1 cellular context compared by ENCODE assay signal in the genomic region with DNA sequence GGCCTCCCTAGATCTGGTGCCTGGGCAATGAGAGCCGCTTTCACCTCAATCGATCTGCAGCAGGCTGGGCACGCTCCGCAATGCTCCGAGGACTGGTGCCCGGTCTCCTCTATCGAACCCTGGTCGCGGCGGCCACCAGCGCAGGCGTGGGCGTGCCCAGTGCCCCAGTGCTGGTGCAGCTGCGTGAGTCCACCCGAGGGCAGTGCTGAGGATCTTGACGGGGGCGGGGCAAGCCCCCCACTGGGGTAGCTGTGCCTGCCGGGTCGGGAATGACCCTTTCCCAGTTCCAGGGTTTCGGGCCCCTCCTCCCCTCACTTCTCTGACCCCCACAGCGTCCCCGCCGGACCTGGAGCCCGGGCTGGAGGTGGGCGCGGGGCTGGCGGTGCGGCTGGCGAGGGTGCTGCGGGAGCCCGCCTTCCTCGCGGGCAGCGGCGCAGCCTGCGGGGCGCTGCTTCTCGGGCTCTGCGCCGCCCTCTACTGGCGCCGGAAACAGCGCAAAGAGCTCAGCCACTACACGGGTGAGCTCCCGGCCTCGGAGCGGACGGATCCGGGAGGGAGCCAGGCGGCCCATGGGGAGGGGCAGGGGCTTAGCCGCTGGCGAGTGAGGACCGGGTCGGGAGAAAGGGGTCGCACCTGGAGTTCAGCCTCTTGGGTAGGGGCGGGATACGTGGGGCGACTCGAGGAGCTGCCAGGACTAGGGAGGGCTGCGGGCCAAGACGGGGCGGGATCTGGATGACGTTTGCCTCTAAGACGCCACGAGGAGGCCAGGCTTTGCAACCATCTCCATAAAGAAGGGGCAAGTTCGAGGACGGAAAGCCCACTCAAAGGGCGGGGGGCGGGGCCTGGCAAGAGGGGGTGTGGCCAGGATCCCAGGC.
A peak's percentile ranks its signal among the peaks of the same experiment; 100 is the strongest.
TF ChIP-seq lines count a peak whose summit lies in the region.

No MANE protein-coding gene starts in this region.

TF ChIP-seq in HepG2, 621 proteins besides CTCF, POLR2A, EP300 and RAD21 (continued from another document and continues in another):
- TF ChIP-seq, protein P1, sequence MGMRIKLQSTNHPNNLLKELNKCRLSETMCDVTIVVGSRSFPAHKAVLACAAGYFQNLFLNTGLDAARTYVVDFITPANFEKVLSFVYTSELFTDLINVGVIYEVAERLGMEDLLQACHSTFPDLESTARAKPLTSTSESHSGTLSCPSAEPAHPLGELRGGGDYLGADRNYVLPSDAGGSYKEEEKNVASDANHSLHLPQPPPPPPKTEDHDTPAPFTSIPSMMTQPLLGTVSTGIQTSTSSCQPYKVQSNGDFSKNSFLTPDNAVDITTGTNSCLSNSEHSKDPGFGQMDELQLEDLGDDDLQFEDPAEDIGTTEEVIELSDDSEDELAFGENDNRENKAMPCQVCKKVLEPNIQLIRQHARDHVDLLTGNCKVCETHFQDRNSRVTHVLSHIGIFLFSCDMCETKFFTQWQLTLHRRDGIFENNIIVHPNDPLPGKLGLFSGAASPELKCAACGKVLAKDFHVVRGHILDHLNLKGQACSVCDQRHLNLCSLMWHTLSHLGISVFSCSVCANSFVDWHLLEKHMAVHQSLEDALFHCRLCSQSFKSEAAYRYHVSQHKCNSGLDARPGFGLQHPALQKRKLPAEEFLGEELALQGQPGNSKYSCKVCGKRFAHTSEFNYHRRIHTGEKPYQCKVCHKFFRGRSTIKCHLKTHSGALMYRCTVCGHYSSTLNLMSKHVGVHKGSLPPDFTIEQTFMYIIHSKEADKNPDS (CRISPR knock-in tag; IDR thresholded peaks at IDR 0.05), result no peak
- TF ChIP-seq ZNF616 (CRISPR knock-in tag; IDR thresholded peaks at IDR 0.05; ENCODE audit: low read depth) (no peak), ZNF788 (CRISPR knock-in tag; IDR thresholded peaks at IDR 0.05; ENCODE audit: borderline replicate concordance) (peak; percentile 17), ZFYVE20 (CRISPR knock-in tag; IDR thresholded peaks at IDR 0.05; ENCODE audit: borderline replicate concordance, low read depth) (no peak), NONO (IDR thresholded peaks at IDR 0.05) (no peak), NONO (CRISPR knock-in tag; conservative IDR thresholded peaks at IDR 0.05) (0 out of 2 replicates have a peak, but pooled peaks have one; percentile 44), BCL6 (CRISPR knock-in tag; IDR thresholded peaks at IDR 0.05) (peak; percentile 52), CENPX (CRISPR knock-in tag; IDR thresholded peaks at IDR 0.05) (no peak), ZSCAN22 (CRISPR knock-in tag; IDR thresholded peaks at IDR 0.05) (no peak), ZNF660 (CRISPR knock-in tag; IDR thresholded peaks at IDR 0.05; ENCODE audit: borderline replicate concordance, low read depth) (no peak), ZBTB2 (CRISPR knock-in tag; IDR thresholded peaks at IDR 0.05; ENCODE audit: low read depth) (no peak), ZBTB49 (CRISPR knock-in tag; IDR thresholded peaks at IDR 0.05; ENCODE audit: borderline replicate concordance) (no peak), ZNF451 (CRISPR knock-in tag; IDR thresholded peaks at IDR 0.05) (peak; percentile 85), ZFY (CRISPR knock-in tag; IDR thresholded peaks at IDR 0.05) (peak; percentile 48), RORA (CRISPR knock-in tag; IDR thresholded peaks at IDR 0.05) (no peak), HNRNPL (IDR thresholded peaks at IDR 0.05; ENCODE audit: low read depth, low read length) (0 out of 2 replicates have a peak, but pooled peaks have one; percentile 65), TBP (CRISPR knock-in tag; IDR thresholded peaks at IDR 0.05) (no peak), ZNF850 (CRISPR knock-in tag; conservative IDR thresholded peaks at IDR 0.05) (no peak), SP5 (CRISPR knock-in tag; IDR thresholded peaks at IDR 0.05; ENCODE audit: borderline replicate concordance, low read depth) (no peak), ARHGAP35 (CRISPR knock-in tag; IDR thresholded peaks at IDR 0.05; ENCODE audit: borderline replicate concordance) (no peak; the same call in 1 of the 2 replicates), ZNF552 (CRISPR knock-in tag; IDR thresholded peaks at IDR 0.05; ENCODE audit: borderline replicate concordance) (no peak), ZNF563 (CRISPR knock-in tag; IDR thresholded peaks at IDR 0.05) (peak; percentile 59; the same call in 1 of the 2 replicates), PPARG (CRISPR knock-in tag; conservative IDR thresholded peaks at IDR 0.05) (no peak), NFIC (IDR thresholded peaks at IDR 0.05; ENCODE audit: low read length) (no peak), ZMAT5 (CRISPR knock-in tag; IDR thresholded peaks at IDR 0.05; ENCODE audit: borderline replicate concordance, low read depth) (no peak), RBAK (CRISPR knock-in tag; IDR thresholded peaks at IDR 0.05) (no peak), ZBTB1 (CRISPR knock-in tag; IDR thresholded peaks at IDR 0.05; ENCODE audit: borderline replicate concordance) (no peak), MTA3 (CRISPR knock-in tag; IDR thresholded peaks at IDR 0.05) (no peak), ZNF468 (CRISPR knock-in tag; IDR thresholded peaks at IDR 0.05) (no peak; the same call in 1 of the 2 replicates), PHF20 (CRISPR knock-in tag; IDR thresholded peaks at IDR 0.05) (0 out of 2 replicates have a peak, but pooled peaks have one; percentile 14), CAMTA2 (CRISPR knock-in tag; IDR thresholded peaks at IDR 0.05; ENCODE audit: borderline replicate concordance) (no peak), ETV6 (CRISPR knock-in tag; conservative IDR thresholded peaks at IDR 0.05) (0 out of 2 replicates have a peak, but pooled peaks have one; percentile 30), ZNF3 (CRISPR knock-in tag; IDR thresholded peaks at IDR 0.05) (no peak), JDP2 (CRISPR knock-in tag; IDR thresholded peaks at IDR 0.05; ENCODE audit: borderline replicate concordance) (no peak), DBP (CRISPR knock-in tag; IDR thresholded peaks at IDR 0.05; ENCODE audit: not compliant biosample characterization) (no peak), STAT6 (CRISPR knock-in tag; IDR thresholded peaks at IDR 0.05; ENCODE audit: borderline replicate concordance) (no peak), ZFP37 (CRISPR knock-in tag; IDR thresholded peaks at IDR 0.05; ENCODE audit: borderline replicate concordance) (peak; percentile 50; the same call in 1 of the 2 replicates), ZNF775 (CRISPR knock-in tag; IDR thresholded peaks at IDR 0.05; ENCODE audit: borderline replicate concordance) (no peak), ZSCAN25 (CRISPR knock-in tag; IDR thresholded peaks at IDR 0.05) (no peak)
- TF ChIP-seq, protein P2, sequence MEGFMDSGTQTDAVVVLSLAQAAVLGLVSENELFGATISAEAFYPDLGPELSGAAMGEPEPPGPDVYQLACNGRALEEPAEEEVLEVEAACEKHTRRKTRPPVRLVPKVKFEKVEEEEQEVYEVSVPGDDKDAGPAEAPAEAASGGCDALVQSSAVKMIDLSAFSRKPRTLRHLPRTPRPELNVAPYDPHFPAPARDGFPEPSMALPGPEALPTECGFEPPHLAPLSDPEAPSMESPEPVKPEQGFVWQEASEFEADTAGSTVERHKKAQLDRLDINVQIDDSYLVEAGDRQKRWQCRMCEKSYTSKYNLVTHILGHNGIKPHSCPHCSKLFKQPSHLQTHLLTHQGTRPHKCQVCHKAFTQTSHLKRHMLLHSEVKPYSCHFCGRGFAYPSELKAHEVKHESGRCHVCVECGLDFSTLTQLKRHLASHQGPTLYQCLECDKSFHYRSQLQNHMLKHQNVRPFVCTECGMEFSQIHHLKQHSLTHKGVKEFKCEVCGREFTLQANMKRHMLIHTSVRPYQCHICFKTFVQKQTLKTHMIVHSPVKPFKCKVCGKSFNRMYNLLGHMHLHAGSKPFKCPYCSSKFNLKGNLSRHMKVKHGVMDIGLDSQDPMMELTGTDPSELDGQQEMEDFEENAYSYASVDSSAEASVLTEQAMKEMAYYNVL (CRISPR knock-in tag; IDR thresholded peaks at IDR 0.05; ENCODE audit: borderline replicate concordance), result peak; percentile 60; the same call in 1 of the 2 replicates
- TF ChIP-seq, protein P3, sequence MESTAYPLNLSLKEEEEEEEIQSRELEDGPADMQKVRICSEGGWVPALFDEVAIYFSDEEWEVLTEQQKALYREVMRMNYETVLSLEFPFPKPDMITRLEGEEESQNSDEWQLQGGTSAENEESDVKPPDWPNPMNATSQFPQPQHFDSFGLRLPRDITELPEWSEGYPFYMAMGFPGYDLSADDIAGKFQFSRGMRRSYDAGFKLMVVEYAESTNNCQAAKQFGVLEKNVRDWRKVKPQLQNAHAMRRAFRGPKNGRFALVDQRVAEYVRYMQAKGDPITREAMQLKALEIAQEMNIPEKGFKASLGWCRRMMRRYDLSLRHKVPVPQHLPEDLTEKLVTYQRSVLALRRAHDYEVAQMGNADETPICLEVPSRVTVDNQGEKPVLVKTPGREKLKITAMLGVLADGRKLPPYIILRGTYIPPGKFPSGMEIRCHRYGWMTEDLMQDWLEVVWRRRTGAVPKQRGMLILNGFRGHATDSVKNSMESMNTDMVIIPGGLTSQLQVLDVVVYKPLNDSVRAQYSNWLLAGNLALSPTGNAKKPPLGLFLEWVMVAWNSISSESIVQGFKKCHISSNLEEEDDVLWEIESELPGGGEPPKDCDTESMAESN (CRISPR knock-in tag; conservative IDR thresholded peaks at IDR 0.05), result peak; percentile 82
- TF ChIP-seq, protein P4, sequence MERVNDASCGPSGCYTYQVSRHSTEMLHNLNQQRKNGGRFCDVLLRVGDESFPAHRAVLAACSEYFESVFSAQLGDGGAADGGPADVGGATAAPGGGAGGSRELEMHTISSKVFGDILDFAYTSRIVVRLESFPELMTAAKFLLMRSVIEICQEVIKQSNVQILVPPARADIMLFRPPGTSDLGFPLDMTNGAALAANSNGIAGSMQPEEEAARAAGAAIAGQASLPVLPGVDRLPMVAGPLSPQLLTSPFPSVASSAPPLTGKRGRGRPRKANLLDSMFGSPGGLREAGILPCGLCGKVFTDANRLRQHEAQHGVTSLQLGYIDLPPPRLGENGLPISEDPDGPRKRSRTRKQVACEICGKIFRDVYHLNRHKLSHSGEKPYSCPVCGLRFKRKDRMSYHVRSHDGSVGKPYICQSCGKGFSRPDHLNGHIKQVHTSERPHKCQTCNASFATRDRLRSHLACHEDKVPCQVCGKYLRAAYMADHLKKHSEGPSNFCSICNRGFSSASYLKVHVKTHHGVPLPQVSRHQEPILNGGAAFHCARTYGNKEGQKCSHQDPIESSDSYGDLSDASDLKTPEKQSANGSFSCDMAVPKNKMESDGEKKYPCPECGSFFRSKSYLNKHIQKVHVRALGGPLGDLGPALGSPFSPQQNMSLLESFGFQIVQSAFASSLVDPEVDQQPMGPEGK (CRISPR knock-in tag; IDR thresholded peaks at IDR 0.05), result peak; percentile 90
- TF ChIP-seq, protein P5, sequence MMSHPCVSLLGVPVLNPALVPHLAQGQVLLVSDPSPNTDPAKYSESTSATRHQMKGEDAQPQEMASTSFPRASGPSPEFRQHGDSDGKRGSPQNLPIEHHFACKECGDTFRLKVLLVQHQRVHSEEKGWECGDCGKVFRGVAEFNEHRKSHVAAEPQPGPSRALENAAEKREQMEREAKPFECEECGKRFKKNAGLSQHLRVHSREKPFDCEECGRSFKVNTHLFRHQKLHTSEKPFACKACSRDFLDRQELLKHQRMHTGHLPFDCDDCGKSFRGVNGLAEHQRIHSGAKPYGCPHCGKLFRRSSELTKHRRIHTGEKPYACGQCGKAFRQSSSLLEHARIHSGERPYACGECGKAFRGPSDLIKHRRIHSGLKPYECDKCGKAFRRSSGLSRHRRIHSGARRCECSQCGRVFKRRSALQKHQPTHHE (CRISPR knock-in tag; IDR thresholded peaks at IDR 0.05; ENCODE audit: borderline replicate concordance), result no peak
